13 cellular contexts compared by ENCODE assay signal in genomic region chr7:116574025-116574822, GRCh38. TPM values are rescaled to one million over a fixed set of nuclear protein-coding genes. Genes with fewer than 3 reads are reported as not detected.
DNase-seq lines count a peak whose midpoint lies in the region; ATAC-seq and TF ChIP-seq lines count a peak whose summit lies in the region.
"Had no signal": no experiment of that assay in that cellular context is flagged by ENCODE, and none has a peak within 500 bp of the region (broad histone marks: within the 10 kb centered on the region; RNA-seq: fewer than 3 reads in every experiment).

No MANE protein-coding gene starts in this region.

- no peak overlapping the region for H3K27ac Mint-ChIP-seq in activated naive CD4-positive, alpha-beta T cell treated with anti-CD3 and anti-CD28 coated beads for 36 hours

- H3K4me3 Mint-ChIP-seq in activated naive CD4-positive, alpha-beta T cell treated with anti-CD3 and anti-CD28 coated beads for 36 hours: no peak overlapping the region

- H3K36me3 ChIP-seq in body of pancreas (replicated peaks in 1 of 2; ENCODE audit: insufficient read depth in 1 of 2, low read depth in 2 of 2) (no peaks in the 10 kb centered on the region), skeletal muscle satellite cell (ENCODE audit: insufficient read depth, low read length) (no peaks in the 10 kb centered on the region), esophagus muscularis mucosa (no peaks in the 10 kb centered on the region)
- H3K36me3 ChIP-seq: cardiac muscle cell had no signal

- no peaks in the 10 kb centered on the region for H3K9me3 ChIP-seq in body of pancreas
- H3K9me3 ChIP-seq in skeletal muscle satellite cell (replicated peaks; ENCODE audit: low read length): no peaks in the 10 kb centered on the region
- no peaks in the 10 kb centered on the region for H3K9me3 ChIP-seq in esophagus muscularis mucosa

- H3K4me1 ChIP-seq in body of pancreas: no peaks in the 10 kb centered on the region
- H3K4me1 ChIP-seq in skeletal muscle satellite cell (ENCODE audit: control insufficient read depth, insufficient read depth, low read length): peaks cover 91% of the 10 kb centered on the region
- peaks cover 19 to 39% (median 28%) of the 10 kb centered on the region in 4 donors for H3K4me1 ChIP-seq in esophagus muscularis mucosa

- TF ChIP-seq CTCF in body of pancreas (IDR thresholded peaks at IDR 0.05) (no peak), esophagus muscularis mucosa (IDR thresholded peaks at IDR 0.05) (no peak)

- no peak overlapping the region for H3K27ac ChIP-seq in body of pancreas
- no peak overlapping the region for H3K27ac ChIP-seq in esophagus muscularis mucosa (replicated peaks in 1 of 4)
- H3K27ac ChIP-seq: cardiac muscle cell had no signal

- H3K4me1 Mint-ChIP-seq in activated naive CD4-positive, alpha-beta T cell treated with anti-CD3 and anti-CD28 coated beads for 36 hours (ENCODE audit: low read depth): peaks cover 4% of the 10 kb centered on the region

- no peak for TF ChIP-seq POLR2A in body of pancreas (IDR thresholded peaks at IDR 0.05)
- TF ChIP-seq POLR2A in esophagus muscularis mucosa (IDR thresholded peaks at IDR 0.05; ENCODE audit: low read depth): no peak

- H3K27me3 ChIP-seq in body of pancreas: no peaks in the 10 kb centered on the region
- no peaks in the 10 kb centered on the region for H3K27me3 ChIP-seq in skeletal muscle satellite cell (ENCODE audit: control insufficient read depth, insufficient read depth, low read length)
- H3K27me3 ChIP-seq in esophagus muscularis mucosa: no peaks in the 10 kb centered on the region
- H3K27me3 ChIP-seq: cardiac muscle cell had no signal

- 45 to 58% methylated on average over 2 of the region's 2 CpGs for WGBS in body of pancreas, 2 donors
- WGBS in esophagus muscularis mucosa: 53% methylated on average over 2 of the region's 2 CpGs

- TF ChIP-seq EP300 in esophagus muscularis mucosa (IDR thresholded peaks at IDR 0.05): no peak

- H3K4me2 ChIP-seq in skeletal muscle satellite cell (ENCODE audit: low read length): no peak overlapping the region

- DNase-seq in body of pancreas: no peak
- DNase-seq in esophagus muscularis mucosa (ENCODE audit: extremely low spot score): no peak
- no peak for DNase-seq in activated naive CD4-positive, alpha-beta T cell treated with anti-CD3 and anti-CD28 coated beads for 36 hours
- DNase-seq: activated T-cell treated with anti-CD3 and anti-CD28 coated beads, Interleukin-2, amount 50 U/mL, for 48 hours; DMS79; NCI-H774; T-helper 9 cell had no signal

- H3K27me3 Mint-ChIP-seq in activated naive CD4-positive, alpha-beta T cell treated with anti-CD3 and anti-CD28 coated beads for 36 hours (ENCODE audit: low read depth): peaks cover 5% of the 10 kb centered on the region

- H3K9me3 Mint-ChIP-seq in activated naive CD4-positive, alpha-beta T cell treated with anti-CD3 and anti-CD28 coated beads for 36 hours: no peaks in the 10 kb centered on the region

- CTCF ChIA-PET in activated naive CD4-positive, alpha-beta T cell treated with anti-CD3 and anti-CD28 coated beads for 36 hours (lab: Charles Lee): interaction anchor here (0.9 kb wide), 1 partner anchor 18 kb away, joined by 4 read pairs; no protein-coding TSS in a partner anchor

- H3K36me3 Mint-ChIP-seq in activated naive CD4-positive, alpha-beta T cell treated with anti-CD3 and anti-CD28 coated beads for 36 hours (ENCODE audit: low read depth): no peaks in the 10 kb centered on the region

- intact Hi-C loops in body of pancreas (cut with DNase I): no loop called here
- intact Hi-C loops in esophagus muscularis mucosa (cut with DNase I): no loop called here
- intact Hi-C loops in activated naive CD4-positive, alpha-beta T cell treated with anti-CD3 and anti-CD28 coated beads for 36 hours (cut with micrococcal nuclease): no loop called here

- ATAC-seq in GM19438 (IDR thresholded peaks at IDR 0.05; ENCODE audit: low read depth, unreplicated experiment) (peak; percentile 42), HG03135 (IDR thresholded peaks at IDR 0.05; ENCODE audit: unreplicated experiment) (peak; percentile 39), body of pancreas (peak; percentile 33), HG02623 (IDR thresholded peaks at IDR 0.05; ENCODE audit: unreplicated experiment) (no peak), HG03521 (IDR thresholded peaks at IDR 0.05; ENCODE audit: unreplicated experiment) (no peak)

- H3K4me3 ChIP-seq in body of pancreas (no peak overlapping the region), skeletal muscle satellite cell (ENCODE audit: low read length) (no peak overlapping the region), esophagus muscularis mucosa (no peak overlapping the region)
- H3K4me3 ChIP-seq: cardiac muscle cell had no signal

- peak overlapping the region; percentile 33 for H3K9ac ChIP-seq in skeletal muscle satellite cell (ENCODE audit: low read depth, low read length)

RNA-seq across cellular contexts. Expression of gene CAV1, which starts 49.4 kb away (rescaled TPM):
- total RNA-seq in body of pancreas (10 to 100 TPM; 28.5 to 32.6 TPM), esophagus muscularis mucosa (100 to 1,000 TPM; 434 to 638 (median 591) TPM)
- total RNA-seq in skeletal muscle satellite cell (2012; rRNA removed): 1,125 and 1,633 TPM in 2 replicates
- under 1 TPM in 1 of 2 experiments, not detected in 1; 0.35 TPM for total RNA-seq in activated naive CD4-positive, alpha-beta T cell treated with anti-CD3 and anti-CD28 coated beads for 36 hours

Comparison
In these comparisons a context has a peak if more than half of its experiments do, and no peak if none do; other contexts are left out.
1. ATAC-seq: peak in GM19438 (single experiment), HG03135 (single experiment) and body of pancreas (single experiment); none in HG02623 (single experiment) and HG03521 (single experiment).
2. RNA of gene CAV1, which starts 49.4 kb away (total RNA-seq): 434 to 638 TPM in esophagus muscularis mucosa and 28.5 to 32.6 TPM in body of pancreas; 0.35 TPM in activated naive CD4-positive, alpha-beta T cell treated with anti-CD3 and anti-CD28 coated beads for 36 hours; every median in the first group is over 10 times any median in the second.